Comparison of ENCODE assay signal across 7 cellular contexts in the genomic region with DNA sequence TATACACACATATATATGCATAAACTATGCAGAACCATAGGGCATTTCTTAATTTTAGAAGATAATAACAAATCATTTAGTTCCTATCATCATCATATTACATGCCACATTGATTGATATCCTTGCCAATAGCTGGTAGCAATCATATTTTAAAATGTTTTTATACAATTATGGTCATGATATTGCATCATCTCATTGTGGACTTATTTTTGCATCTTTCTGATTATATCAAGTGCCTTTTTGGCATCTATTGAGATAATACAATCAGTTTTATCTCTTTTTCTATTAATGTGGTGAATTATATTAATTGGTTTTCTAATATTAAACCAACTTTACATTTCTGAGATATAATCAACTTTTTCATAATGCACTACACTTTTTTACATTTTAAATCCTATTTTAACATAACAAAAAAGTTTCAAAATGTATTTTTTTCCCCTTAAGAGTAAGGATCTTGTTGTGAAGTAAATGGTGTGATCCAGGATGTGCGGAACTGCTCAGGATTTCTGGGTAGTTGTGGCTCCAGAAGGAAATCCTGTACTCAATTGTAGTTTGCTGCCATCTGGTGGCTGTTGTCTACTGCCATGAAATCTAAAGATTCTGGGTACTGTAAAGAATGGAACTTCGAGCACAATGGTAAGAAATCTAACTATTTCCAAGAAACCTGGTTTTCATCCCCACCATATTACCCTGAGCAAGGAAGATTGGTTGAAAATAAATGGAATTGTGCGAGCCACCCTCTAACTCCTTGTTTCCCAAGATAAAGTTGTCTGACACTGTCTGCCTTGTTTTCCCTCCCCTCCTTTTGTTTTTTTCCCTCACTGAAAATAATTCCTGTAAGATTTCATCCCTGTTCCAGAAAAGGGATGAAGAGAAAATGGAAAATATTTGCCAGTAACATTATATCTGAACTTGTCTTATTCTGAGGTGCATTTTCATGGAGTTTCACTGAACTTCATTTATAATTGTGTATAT. TPM values are rescaled to one million over a fixed set of nuclear protein-coding genes. Genes with fewer than 3 reads are reported as not detected.
A peak's percentile ranks its signal among the peaks of the same experiment; 100 is the strongest.
DNase-seq lines count a peak whose midpoint lies in the region; FAIRE-seq and TF ChIP-seq lines count a peak whose summit lies in the region.

No MANE protein-coding gene starts in this region.

- H3K9me3 ChIP-seq in NT2/D1 (ENCODE audit: insufficient read depth, low read length): no peaks in the 10 kb centered on the region
- no peaks in the 10 kb centered on the region for H3K9me3 ChIP-seq in sigmoid colon

- DNase-seq in ELR (ENCODE audit: low read depth): peak; percentile 70
- peak; percentile 13 for DNase-seq in HTR-8/SVneo (ENCODE audit: insufficient read length, low spot score)
- DNase-seq in NT2/D1 (ENCODE audit: low read depth, low spot score): peak; percentile 67
- peak; percentile 9 for DNase-seq in activated naive CD8-positive, alpha-beta T cell treated with anti-CD3 and anti-CD28 coated beads for 36 hours
- peak; percentile 21 to 31 for DNase-seq in hippocampal formation (lab: John Stamatoyannopoulos, UW)
- peak; percentile 21 for DNase-seq in stimulated activated CD4-positive, alpha-beta T cell treated with anti-CD3 and anti-CD28 coated beads, Interleukin-1b, Interleukin-23, amount 100 ng/mL, for 48 hours
- no peak for DNase-seq in sigmoid colon

- no peaks in the 10 kb centered on the region for H3K36me3 ChIP-seq in NT2/D1 (ENCODE audit: insufficient read depth, insufficient read length, low read length)
- no peaks in the 10 kb centered on the region for H3K36me3 ChIP-seq in sigmoid colon

- no peak overlapping the region for H3K27ac ChIP-seq in sigmoid colon

- peaks cover 5% of the 10 kb centered on the region for H3K4me1 Mint-ChIP-seq in activated naive CD8-positive, alpha-beta T cell treated with anti-CD3 and anti-CD28 coated beads for 36 hours

- no peaks in the 10 kb centered on the region for H3K36me3 Mint-ChIP-seq in activated naive CD8-positive, alpha-beta T cell treated with anti-CD3 and anti-CD28 coated beads for 36 hours

- H3K27ac Mint-ChIP-seq in activated naive CD8-positive, alpha-beta T cell treated with anti-CD3 and anti-CD28 coated beads for 36 hours: no peak overlapping the region

- TF ChIP-seq EP300 in sigmoid colon (IDR thresholded peaks at IDR 0.05): no peak

- peak in 2 of 4 experiments; percentile 17 to 49 for TF ChIP-seq CTCF in sigmoid colon (IDR thresholded peaks at IDR 0.05)

- no peaks in the 10 kb centered on the region for H3K4me1 ChIP-seq in NT2/D1 (ENCODE audit: insufficient read depth, insufficient read length)
- no peaks in the 10 kb centered on the region for H3K4me1 ChIP-seq in sigmoid colon

- no peak overlapping the region for H3K4me3 Mint-ChIP-seq in activated naive CD8-positive, alpha-beta T cell treated with anti-CD3 and anti-CD28 coated beads for 36 hours

- H3K27me3 ChIP-seq in NT2/D1 (ENCODE audit: insufficient read depth, insufficient read length): no peaks in the 10 kb centered on the region
- H3K27me3 ChIP-seq in sigmoid colon: no peaks in the 10 kb centered on the region

- intact Hi-C loops in sigmoid colon (cut with DNase I): no loop called here

- H3K9ac ChIP-seq in NT2/D1 (ENCODE audit: insufficient read length, low read depth): no peak overlapping the region

- FAIRE-seq in HTR-8/SVneo (lab: Jason Lieb, UNC): no peak

- 7 to 20% methylated on average over 3 of the region's 3 CpGs for WGBS in sigmoid colon, 2 donors

- peaks cover 7% of the 10 kb centered on the region for H3K27me3 Mint-ChIP-seq in activated naive CD8-positive, alpha-beta T cell treated with anti-CD3 and anti-CD28 coated beads for 36 hours

- no peak for TF ChIP-seq POLR2A in sigmoid colon (IDR thresholded peaks at IDR 0.05)

- H3K4me3 ChIP-seq in NT2/D1 (ENCODE audit: insufficient read length, low read depth) (no peak overlapping the region), sigmoid colon (no peak overlapping the region)

- H3K9me3 Mint-ChIP-seq in activated naive CD8-positive, alpha-beta T cell treated with anti-CD3 and anti-CD28 coated beads for 36 hours: no peaks in the 10 kb centered on the region

RNA-seq across cellular contexts. Expression of gene OR9K2, which starts 17.0 kb away (rescaled TPM):
- not detected for total RNA-seq in activated naive CD8-positive, alpha-beta T cell treated with anti-CD3 and anti-CD28 coated beads for 36 hours
- not detected for total RNA-seq in sigmoid colon
- polyA plus RNA-seq in sigmoid colon: not detected
